Comparison of ENCODE assay signal across 1 cellular context in genomic region chr7:77799078-77799964, GRCh38.
TF ChIP-seq lines count a peak whose summit lies in the region.

No MANE protein-coding gene starts in this region.

TF ChIP-seq in GM23338, 12 proteins besides CTCF, POLR2A, EP300 and RAD21 (continued from another document):
- TF ChIP-seq ETS1 (IDR thresholded peaks at IDR 0.05) (no peak), ZNF462 (CRISPR knock-in tag; IDR thresholded peaks at IDR 0.05) (no peak), JUNB (IDR thresholded peaks at IDR 0.05; ENCODE audit: unreplicated experiment) (no peak), CREB1 (CRISPR knock-in tag; IDR thresholded peaks at IDR 0.05; ENCODE audit: low read depth) (no peak), ZNF331 (CRISPR knock-in tag; IDR thresholded peaks at IDR 0.05; ENCODE audit: low read depth) (no peak), NANOG (IDR thresholded peaks at IDR 0.05; ENCODE audit: borderline replicate concordance) (no peak), STAT1 (IDR thresholded peaks at IDR 0.05; ENCODE audit: unreplicated experiment) (no peak), ZNF114 (CRISPR knock-in tag; IDR thresholded peaks at IDR 0.05) (no peak), EZH2 (IDR thresholded peaks at IDR 0.05; ENCODE audit: low read depth, unreplicated experiment) (no peak), POLR2AphosphoS5 (IDR thresholded peaks at IDR 0.05; ENCODE audit: low read depth) (no peak), EZH2phosphoT487 (IDR thresholded peaks at IDR 0.05; ENCODE audit: unreplicated experiment) (no peak)
